In the genomic region with DNA sequence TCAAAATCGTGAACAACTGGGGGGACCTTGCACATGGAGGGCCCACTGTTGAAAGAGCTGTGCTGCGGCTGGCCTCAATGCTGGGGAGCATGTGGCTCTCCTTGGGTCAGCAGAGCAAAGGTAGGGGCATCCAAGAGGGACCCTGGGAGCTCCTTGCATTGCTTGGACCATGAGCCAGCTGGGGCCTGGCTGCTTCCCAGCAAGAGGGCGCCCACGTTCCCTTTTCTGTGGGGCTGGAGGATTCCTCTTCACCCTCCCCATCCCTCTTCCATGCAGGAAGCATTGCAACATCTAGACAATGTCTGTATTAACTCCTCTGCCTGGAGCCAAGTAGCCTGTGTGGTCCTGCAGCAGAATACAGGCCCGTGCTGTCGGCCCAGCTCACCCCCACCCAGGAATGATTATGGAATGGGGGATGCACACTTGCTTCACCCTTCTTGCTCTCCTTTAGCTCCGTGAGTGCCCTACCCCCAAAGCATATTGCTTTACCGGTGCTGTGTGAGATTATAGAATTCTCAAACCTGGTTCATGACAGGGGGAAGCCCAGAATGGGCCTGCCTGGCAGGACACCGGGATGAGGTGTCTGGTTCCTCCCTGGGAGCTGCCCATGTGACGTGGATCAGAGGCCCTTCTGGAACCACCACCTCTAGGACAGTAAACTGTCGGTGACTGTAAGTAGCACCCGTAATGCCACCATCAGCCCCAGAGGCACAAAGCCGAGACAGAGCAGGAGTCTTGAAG, we compare ENCODE assay signal across 9 cellular contexts.
DNase-seq lines count a peak whose midpoint lies in the region; ATAC-seq and TF ChIP-seq lines count a peak whose summit lies in the region.
"Had no signal": no experiment of that assay in that cellular context is flagged by ENCODE, and none has a peak within 500 bp of the region (broad histone marks: within the 10 kb centered on the region; RNA-seq: fewer than 3 reads in every experiment).

No MANE protein-coding gene starts in this region.

- H3K9me3 ChIP-seq in SK-N-MC (ENCODE audit: low read depth, low read length) (no peaks in the 10 kb centered on the region), suprapubic skin (no peaks in the 10 kb centered on the region)
- no peaks in the 10 kb centered on the region for H3K9me3 ChIP-seq in effector memory CD4-positive, alpha-beta T cell (ENCODE audit: control insufficient read depth, low read length)

- no peak for TF ChIP-seq POLR2A in suprapubic skin (IDR thresholded peaks at IDR 0.05)

- H3K27me3 Mint-ChIP-seq in activated naive CD4-positive, alpha-beta T cell treated with anti-CD3 and anti-CD28 coated beads, Interleukin-2, amount 10 ng/mL, durations not matched to agents 7 days and 5 days: peaks cover 68% of the 10 kb centered on the region

- no peaks in the 10 kb centered on the region for H3K27me3 ChIP-seq in suprapubic skin
- no peaks in the 10 kb centered on the region for H3K27me3 ChIP-seq in effector memory CD4-positive, alpha-beta T cell (replicated peaks; ENCODE audit: control insufficient read depth, insufficient read depth, low read length, poor library complexity, severe bottlenecking)

- H3K9ac ChIP-seq in SK-N-MC (ENCODE audit: insufficient read length): no peak overlapping the region

- peaks cover 46% of the 10 kb centered on the region for H3K4me1 ChIP-seq in suprapubic skin
- no peaks in the 10 kb centered on the region for H3K4me1 ChIP-seq in effector memory CD4-positive, alpha-beta T cell (ENCODE audit: control insufficient read depth, insufficient read depth, low read length, poor library complexity, severe bottlenecking)

- H3K36me3 ChIP-seq in SK-N-MC (ENCODE audit: insufficient read depth, low read length): no peaks in the 10 kb centered on the region
- H3K36me3 ChIP-seq in suprapubic skin: no peaks in the 10 kb centered on the region
- H3K36me3 ChIP-seq in effector memory CD4-positive, alpha-beta T cell (ENCODE audit: control insufficient read depth, insufficient read depth, low read length): no peaks in the 10 kb centered on the region

- no peaks in the 10 kb centered on the region for H3K9me3 Mint-ChIP-seq in activated naive CD4-positive, alpha-beta T cell treated with anti-CD3 and anti-CD28 coated beads, Interleukin-2, amount 10 ng/mL, durations not matched to agents 7 days and 5 days

- TF ChIP-seq EP300 in suprapubic skin (IDR thresholded peaks at IDR 0.05): no peak

- H3K4me3 Mint-ChIP-seq in activated naive CD4-positive, alpha-beta T cell treated with anti-CD3 and anti-CD28 coated beads, Interleukin-2, amount 10 ng/mL, durations not matched to agents 7 days and 5 days: no peak overlapping the region

- no peaks in the 10 kb centered on the region for H3K36me3 Mint-ChIP-seq in activated naive CD4-positive, alpha-beta T cell treated with anti-CD3 and anti-CD28 coated beads, Interleukin-2, amount 10 ng/mL, durations not matched to agents 7 days and 5 days

- DNase-seq in HCEC 1CT (peak; percentile 71), SK-N-MC (ENCODE audit: low read depth, low spot score) (no peak), hepatic stellate cell (ENCODE audit: low spot score) (peak; percentile 60), suprapubic skin (ENCODE audit: low spot score in 2 of 2) (no peak)
- no peak for DNase-seq in effector memory CD4-positive, alpha-beta T cell
- DNase-seq in activated naive CD4-positive, alpha-beta T cell treated with anti-CD3 and anti-CD28 coated beads, Interleukin-2, amount 10 ng/mL, durations not matched to agents 7 days and 5 days: no peak
- DNase-seq: activated CD4-positive, CD25-positive, alpha-beta regulatory T cell had no signal

- WGBS in suprapubic skin: 54% methylated on average over 8 of the region's 13 CpGs

- H3K4me3 ChIP-seq in SK-N-MC (peak overlapping the region; percentile 41; the same call in 1 of the 2 replicates), suprapubic skin (no peak overlapping the region)
- no peak overlapping the region for H3K4me3 ChIP-seq in effector memory CD4-positive, alpha-beta T cell (ENCODE audit: insufficient read depth, low read depth, low read length, poor library complexity, severe bottlenecking)
- H3K4me3 ChIP-seq: coronary artery had no signal

- no peaks in the 10 kb centered on the region for H3K4me1 Mint-ChIP-seq in activated naive CD4-positive, alpha-beta T cell treated with anti-CD3 and anti-CD28 coated beads, Interleukin-2, amount 10 ng/mL, durations not matched to agents 7 days and 5 days

- no peak overlapping the region for H3K27ac Mint-ChIP-seq in activated naive CD4-positive, alpha-beta T cell treated with anti-CD3 and anti-CD28 coated beads, Interleukin-2, amount 10 ng/mL, durations not matched to agents 7 days and 5 days

- no peak for TF ChIP-seq CTCF in suprapubic skin (IDR thresholded peaks at IDR 0.05)

- H3K27ac ChIP-seq in SK-N-MC (no peak overlapping the region), suprapubic skin (peak overlapping the region; percentile 72)
- no peak overlapping the region for H3K27ac ChIP-seq in effector memory CD4-positive, alpha-beta T cell (ENCODE audit: insufficient read depth, low read length, poor library complexity, severe bottlenecking)

- CTCF ChIA-PET in activated naive CD4-positive, alpha-beta T cell treated with anti-CD3 and anti-CD28 coated beads, Interleukin-2, amount 10 ng/mL, durations not matched to agents 7 days and 5 days (lab: Charles Lee): interaction anchor here (1.0 to 3.5 kb wide), 5 partner anchors 104 to 298 kb away, joined by 3 to 18 read pairs (median 7); no protein-coding TSS in a partner anchor

- no peak for ATAC-seq in GM19351 (IDR thresholded peaks at IDR 0.05; ENCODE audit: unreplicated experiment)

Comparison
In these comparisons a context has a peak if more than half of its experiments do, and no peak if none do; other contexts are left out.
1. DNase-seq: peak in HCEC 1CT (single experiment) and hepatic stellate cell (single experiment); none in SK-N-MC (single experiment), suprapubic skin (0 of 2), effector memory CD4-positive, alpha-beta T cell (0 of 3) and activated naive CD4-positive, alpha-beta T cell treated with anti-CD3 and anti-CD28 coated beads, Interleukin-2, amount 10 ng/mL, durations not matched to agents 7 days and 5 days (single experiment).